In genomic region chr5:78985407-78986223, GRCh38 we compare ENCODE assay signal across 2 cellular contexts.
TF ChIP-seq lines count a peak whose summit lies in the region.

No MANE protein-coding gene starts in this region.

TF ChIP-seq in IMR-90, 13 proteins besides CTCF, POLR2A, EP300 and RAD21:
- TF ChIP-seq SMC3 (IDR thresholded peaks at IDR 0.05; ENCODE audit: low read depth, low read length) = no peak
- peak; percentile 25; the same call in 1 of the 2 replicates for TF ChIP-seq USF2 (IDR thresholded peaks at IDR 0.05; ENCODE audit: low read depth, low read length)
- TF ChIP-seq CHD1 (IDR thresholded peaks at IDR 0.05; ENCODE audit: low read depth, low read length) = no peak
- no peak for TF ChIP-seq ELK1 (IDR thresholded peaks at IDR 0.05; ENCODE audit: borderline replicate concordance, low read depth, low read length)
- TF ChIP-seq NFE2L2 (IDR thresholded peaks at IDR 0.05; ENCODE audit: low read depth, low read length) = no peak
- no peak for TF ChIP-seq RFX5 (IDR thresholded peaks at IDR 0.05; ENCODE audit: low read depth, low read length)
- no peak for TF ChIP-seq RCOR1 (IDR thresholded peaks at IDR 0.05; ENCODE audit: insufficient replicate concordance, low read length)
- TF ChIP-seq BHLHE40 (IDR thresholded peaks at IDR 0.05; ENCODE audit: low read depth, low read length) = peak; percentile 30; the same call in 1 of the 2 replicates

TF ChIP-seq in GM12878, 131 proteins besides CTCF, POLR2A, EP300 and RAD21 (continues in another document):
- TF ChIP-seq FOXM1 (IDR thresholded peaks at IDR 0.05; ENCODE audit: low read depth, low read length) (peak; percentile 83), NBN (IDR thresholded peaks at IDR 0.05) (peak; percentile 64; the same call in 1 of the 2 replicates), ZNF217 (IDR thresholded peaks at IDR 0.05) (0 out of 2 replicates have a peak, but pooled peaks have one; percentile 13), ZSCAN29 (IDR thresholded peaks at IDR 0.05) (no peak), SUZ12 (IDR thresholded peaks at IDR 0.05; ENCODE audit: unreplicated experiment) (no peak), BMI1 (IDR thresholded peaks at IDR 0.05; ENCODE audit: borderline replicate concordance) (no peak), NFXL1 (IDR thresholded peaks at IDR 0.05; ENCODE audit: borderline replicate concordance) (0 out of 2 replicates have a peak, but pooled peaks have one; percentile 34), NR2F1 (conservative IDR thresholded peaks at IDR 0.05) (peak; percentile 29; the same call in 1 of the 2 replicates), ASH2L (IDR thresholded peaks at IDR 0.05; ENCODE audit: borderline replicate concordance, low read depth) (no peak), ATF2 (IDR thresholded peaks at IDR 0.05; ENCODE audit: low read length) (peak; percentile 87), SUPT20H (IDR thresholded peaks at IDR 0.05; ENCODE audit: borderline replicate concordance, control insufficient read depth, low read depth, low read length) (no peak), REST (IDR thresholded peaks at IDR 0.05; ENCODE audit: low read depth, low read length) (no peak), SMAD1 (IDR thresholded peaks at IDR 0.05; ENCODE audit: low read depth, partially characterized antibody) (no peak), PKNOX1 (IDR thresholded peaks at IDR 0.05) (no peak), RB1 (IDR thresholded peaks at IDR 0.05; ENCODE audit: borderline replicate concordance) (peak; percentile 47; the same call in 1 of the 2 replicates), ZBTB11 (CRISPR knock-in tag; IDR thresholded peaks at IDR 0.05) (no peak), POLR2AphosphoS2 (IDR thresholded peaks at IDR 0.05; ENCODE audit: low read depth, low read length) (no peak), ESRRA (IDR thresholded peaks at IDR 0.05; ENCODE audit: low read length) (no peak), CREB1 (IDR thresholded peaks at IDR 0.05; ENCODE audit: low read depth) (peak; percentile 56; the same call in 1 of the 2 replicates), PML (IDR thresholded peaks at IDR 0.05; ENCODE audit: low read length) (peak; percentile 84), ZBTB40 (IDR thresholded peaks at IDR 0.05; ENCODE audit: borderline replicate concordance) (no peak), JUNB (IDR thresholded peaks at IDR 0.05) (peak; percentile 98), SP1 (IDR thresholded peaks at IDR 0.05; ENCODE audit: low read depth, low read length) (peak; percentile 22), MAX (IDR thresholded peaks at IDR 0.05; ENCODE audit: low read depth, low read length) (no peak), IKZF1 (conservative IDR thresholded peaks at IDR 0.05) (peak; percentile 44), RUNX3 (IDR thresholded peaks at IDR 0.05; ENCODE audit: low read length) (peak; percentile 88), CREM (IDR thresholded peaks at IDR 0.05; ENCODE audit: low read depth) (peak; percentile 81), SMAD5 (IDR thresholded peaks at IDR 0.05; ENCODE audit: low read depth) (peak; percentile 72; the same call in 1 of the 2 replicates), EGR1 (IDR thresholded peaks at IDR 0.05; ENCODE audit: borderline replicate concordance in 1 of 2, low read depth in 2 of 2, low read length in 2 of 2) (peak in 1 of 2 experiments; percentile 62; a peak in 1 of 3 replicates), RFX5 (IDR thresholded peaks at IDR 0.05; ENCODE audit: low read depth, low read length) (no peak), NFIC (IDR thresholded peaks at IDR 0.05; ENCODE audit: low read depth, low read length) (peak; percentile 82; the same call in 1 of the 2 replicates), CBFB (IDR thresholded peaks at IDR 0.05; ENCODE audit: low read depth) (peak; percentile 81), BCL11A (IDR thresholded peaks at IDR 0.05; ENCODE audit: low read depth, low read length) (peak; percentile 96), NKRF (conservative IDR thresholded peaks at IDR 0.05) (no peak), JUND (IDR thresholded peaks at IDR 0.05; ENCODE audit: low read depth, low read length) (peak; percentile 81; the same call in 1 of the 2 replicates), MLLT1 (IDR thresholded peaks at IDR 0.05) (no peak), TCF3 (IDR thresholded peaks at IDR 0.05; ENCODE audit: borderline replicate concordance, insufficient read depth, low read depth, low read length) (0 out of 2 replicates have a peak, but pooled peaks have one; percentile 15), TBL1XR1 (IDR thresholded peaks at IDR 0.05; ENCODE audit: low read depth, low read length) (no peak), BACH1 (IDR thresholded peaks at IDR 0.05; ENCODE audit: borderline replicate concordance) (peak; percentile 49; the same call in 1 of the 2 replicates), MEF2A (IDR thresholded peaks at IDR 0.05; ENCODE audit: insufficient read depth, low read depth, low read length) (0 out of 2 replicates have a peak, but pooled peaks have one; percentile 30), MTA3 (IDR thresholded peaks at IDR 0.05; ENCODE audit: borderline replicate concordance, low read length) (peak; percentile 84; the same call in 1 of the 2 replicates)
